ENCODE assay signal across 1 cellular context in genomic region chr16:79083879-79084278, GRCh38.
TF ChIP-seq lines count a peak whose summit lies in the region.

No MANE protein-coding gene starts in this region.

TF ChIP-seq in GM23338, 12 proteins besides CTCF, POLR2A, EP300 and RAD21 (continued from another document):
- no peak for TF ChIP-seq ZNF462 (CRISPR knock-in tag; IDR thresholded peaks at IDR 0.05)
- TF ChIP-seq NANOG (IDR thresholded peaks at IDR 0.05; ENCODE audit: borderline replicate concordance): no peak
- TF ChIP-seq REST (IDR thresholded peaks at IDR 0.05; ENCODE audit: unreplicated experiment): no peak
- no peak for TF ChIP-seq CREB1 (CRISPR knock-in tag; IDR thresholded peaks at IDR 0.05; ENCODE audit: low read depth)
- TF ChIP-seq POLR2AphosphoS5 (IDR thresholded peaks at IDR 0.05; ENCODE audit: low read depth): no peak
- no peak for TF ChIP-seq ETS1 (IDR thresholded peaks at IDR 0.05)
